Comparison of ENCODE assay signal across 8 cellular contexts in genomic region chr20:4026093-4026601, GRCh38. TPM values are rescaled to one million over a fixed set of nuclear protein-coding genes. Genes with fewer than 3 reads are reported as not detected.
DNase-seq lines count a peak whose midpoint lies in the region; ATAC-seq, FAIRE-seq and TF ChIP-seq lines count a peak whose summit lies in the region.

No MANE protein-coding gene starts in this region.

- no peak overlapping the region for H2AFZ ChIP-seq in mesenchymal stem cell (ENCODE audit: low read depth, low read length)

- ATAC-seq in HG02610 (IDR thresholded peaks at IDR 0.05; ENCODE audit: unreplicated experiment) (no peak), GM19397 (IDR thresholded peaks at IDR 0.05; ENCODE audit: unreplicated experiment) (no peak)

- no peak overlapping the region for H3K14ac ChIP-seq in mesenchymal stem cell (ENCODE audit: low read length in 2 of 2)

- H4K91ac ChIP-seq in mesenchymal stem cell (ENCODE audit: low read length), result no peak overlapping the region

- H3K4me3 ChIP-seq in choroid plexus epithelial cell (ENCODE audit: low read depth, low read length) (no peak overlapping the region), mesenchymal stem cell (ENCODE audit: insufficient read depth in 1 of 2, low read depth in 1 of 2, low read length in 2 of 2) (peak overlapping the region in 1 of 2 experiments; percentile 38)

- no peak overlapping the region for H2BK5ac ChIP-seq in mesenchymal stem cell (ENCODE audit: low read depth, low read length, poor library complexity, severe bottlenecking)

- H3K4me2 ChIP-seq in mesenchymal stem cell (ENCODE audit: low read length, poor library complexity, severe bottlenecking), result no peak overlapping the region

- H4K8ac ChIP-seq in mesenchymal stem cell (ENCODE audit: low read length), result no peak overlapping the region

- WGBS in mesenchymal stem cell, result 72% methylated on average over 2 of the region's 4 CpGs

- peak overlapping the region; percentile 58 for H3K9ac ChIP-seq in mesenchymal stem cell (ENCODE audit: low read length)

- no peak overlapping the region for H3K23ac ChIP-seq in mesenchymal stem cell (ENCODE audit: low read length in 2 of 2)

- no peak overlapping the region for H2BK15ac ChIP-seq in mesenchymal stem cell (ENCODE audit: low read depth, poor library complexity, severe bottlenecking)

- no peak overlapping the region for H2AK5ac ChIP-seq in mesenchymal stem cell (ENCODE audit: low read length, severe bottlenecking)

- H3K79me1 ChIP-seq in mesenchymal stem cell (replicated peaks; ENCODE audit: low read length, poor library complexity, severe bottlenecking), result no peaks in the 10 kb centered on the region

- H2BK12ac ChIP-seq in mesenchymal stem cell (ENCODE audit: low read length in 2 of 2), result no peak overlapping the region

- H3K18ac ChIP-seq in mesenchymal stem cell (ENCODE audit: low read depth in 1 of 2, low read length in 2 of 2), result no peak overlapping the region

- H3K4me1 ChIP-seq in mesenchymal stem cell (ENCODE audit: control insufficient read depth, insufficient read depth, low read depth, low read length), result no peaks in the 10 kb centered on the region

- peak; percentile 71 for TF ChIP-seq CTCF in choroid plexus epithelial cell (conservative IDR thresholded peaks at IDR 0.05; ENCODE audit: low read depth, low read length)

- H3K27ac ChIP-seq in mesenchymal stem cell (ENCODE audit: low read length, poor library complexity, severe bottlenecking), result no peak overlapping the region

- no peaks in the 10 kb centered on the region for H3K36me3 ChIP-seq in mesenchymal stem cell (ENCODE audit: control insufficient read depth in 1 of 2, insufficient read depth in 2 of 2, low read depth in 1 of 2, low read length in 2 of 2)

- H3K4ac ChIP-seq in mesenchymal stem cell (ENCODE audit: low read depth in 1 of 2, low read length in 2 of 2), result no peak overlapping the region

- peaks cover 0 to 5% of the 10 kb centered on the region in 2 experiments for H3K27me3 ChIP-seq in mesenchymal stem cell (ENCODE audit: control insufficient read depth in 1 of 2, insufficient read depth in 1 of 2, low read length in 2 of 2)

- DNase-seq in COLO829 (ENCODE audit: low spot score) (peak; percentile 69), NCI-H1694 (lab: John Stamatoyannopoulos, UW) (peak; percentile 86), choroid plexus epithelial cell (ENCODE audit: low read depth) (peak; percentile 79), mesenchymal stem cell (peak; percentile 59), RCC 7860 (ENCODE audit: low spot score) (no peak)
- DNase-seq in stimulated activated CD4-positive, alpha-beta T cell treated with anti-CD3 and anti-CD28 coated beads, Interleukin-2, amount 100 ng/mL, for 48 hours, result no peak

- no peak for FAIRE-seq in RCC 7860 (lab: Jason Lieb, UNC)

- no peak overlapping the region for H2BK120ac ChIP-seq in mesenchymal stem cell (ENCODE audit: low read depth, low read length)

- H3K9me3 ChIP-seq in mesenchymal stem cell (ENCODE audit: control insufficient read depth, low read length), result peaks cover 6% of the 10 kb centered on the region

RNA-seq across cellular contexts. Expression of gene RNF24, which starts 10.8 kb away (rescaled TPM):
- polyA plus RNA-seq in mesenchymal stem cell (2013, experiment 1 of 2), result 57.4 TPM
- polyA plus RNA-seq in mesenchymal stem cell (2013, experiment 2 of 2), result 56.4 TPM

Comparison
In these comparisons a context has a peak if more than half of its experiments do, and no peak if none do; other contexts are left out.
1. DNase-seq: peak in COLO829 (single experiment), NCI-H1694 (single experiment), choroid plexus epithelial cell (single experiment) and mesenchymal stem cell (single experiment); none in stimulated activated CD4-positive, alpha-beta T cell treated with anti-CD3 and anti-CD28 coated beads, Interleukin-2, amount 100 ng/mL, for 48 hours (0 of 2) and RCC 7860 (single experiment).